In the genomic region with DNA sequence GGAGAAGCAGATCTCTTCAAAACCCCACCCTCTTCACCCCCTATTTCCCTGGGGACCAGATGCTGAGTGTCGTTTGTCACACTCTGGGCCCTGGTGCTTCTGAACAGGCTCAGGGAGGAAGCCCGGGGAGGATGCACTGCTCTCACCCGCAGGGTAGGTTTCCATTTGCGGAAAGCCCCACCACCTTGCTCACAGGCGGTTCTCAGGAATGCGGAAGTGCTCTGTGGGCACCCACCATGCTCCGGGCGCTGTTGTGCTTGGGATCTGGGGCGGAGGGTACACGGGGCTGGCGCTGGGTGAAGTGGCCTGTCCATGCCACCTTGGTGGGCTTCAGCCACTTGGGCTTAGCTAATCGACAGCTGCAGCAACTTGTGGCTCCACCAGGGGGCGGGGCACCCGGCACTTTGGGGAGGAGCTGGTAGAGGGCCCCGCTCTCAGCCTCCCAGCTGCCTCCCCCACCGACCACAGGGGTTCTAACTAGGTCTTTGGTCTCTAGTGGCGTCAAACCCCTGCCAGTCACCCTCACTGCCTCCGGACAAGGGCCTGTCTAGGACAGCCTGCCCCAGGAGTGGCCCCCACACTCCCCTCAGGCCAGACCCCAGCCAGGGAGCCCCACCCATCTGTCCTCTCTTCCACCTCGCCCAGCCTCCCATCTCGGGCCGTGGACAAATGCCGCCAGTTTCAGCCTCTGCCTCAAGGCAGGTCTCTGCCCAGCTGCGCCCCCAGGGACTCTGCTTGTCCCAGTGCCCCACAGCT, we compare ENCODE assay signal across 8 cellular contexts. TPM values are rescaled to one million over a fixed set of nuclear protein-coding genes. Genes with fewer than 3 reads are reported as not detected.
DNase-seq lines count a peak whose midpoint lies in the region; ATAC-seq and TF ChIP-seq lines count a peak whose summit lies in the region.

No MANE protein-coding gene starts in this region.

- H3K9me3 Mint-ChIP-seq in activated T-helper 1 cell treated with anti-CD3 and anti-CD28 coated beads, Interleukin-12 subunit alpha, Interleukin-12 subunit beta, Interleukin-2, Interleukin-4 antibody, amounts not matched to agents 30 ng/mL and 10 ng/mL and 1 ng/mL, durations not matched to agents 14 hours and 24 hours and 36 hours = no peaks in the 10 kb centered on the region

- peak overlapping the region; percentile 98 for H3K27ac Mint-ChIP-seq in activated T-helper 1 cell treated with anti-CD3 and anti-CD28 coated beads, Interleukin-12 subunit alpha, Interleukin-12 subunit beta, Interleukin-2, Interleukin-4 antibody, amounts not matched to agents 30 ng/mL and 10 ng/mL and 1 ng/mL, durations not matched to agents 14 hours and 24 hours and 36 hours

- peak in 1 of 2 donors; percentile 17 for TF ChIP-seq POLR2A in Peyer's patch (IDR thresholded peaks at IDR 0.05)

- H3K9me3 ChIP-seq in BE2C (no peaks in the 10 kb centered on the region), Peyer's patch (no peaks in the 10 kb centered on the region)

- peaks cover 26% of the 10 kb centered on the region for H3K36me3 Mint-ChIP-seq in activated T-helper 1 cell treated with anti-CD3 and anti-CD28 coated beads, Interleukin-12 subunit alpha, Interleukin-12 subunit beta, Interleukin-2, Interleukin-4 antibody, amounts not matched to agents 30 ng/mL and 10 ng/mL and 1 ng/mL, durations not matched to agents 14 hours and 24 hours and 36 hours (ENCODE audit: low read depth)

- H3K4me1 Mint-ChIP-seq in activated T-helper 1 cell treated with anti-CD3 and anti-CD28 coated beads, Interleukin-12 subunit alpha, Interleukin-12 subunit beta, Interleukin-2, Interleukin-4 antibody, amounts not matched to agents 30 ng/mL and 10 ng/mL and 1 ng/mL, durations not matched to agents 14 hours and 24 hours and 36 hours (ENCODE audit: low read depth) = peaks cover 29% of the 10 kb centered on the region

- WGBS in urinary bladder = 10% methylated on average over 23 of the region's 23 CpGs

- peak overlapping the region; percentile 79 for H3K4me3 Mint-ChIP-seq in activated T-helper 1 cell treated with anti-CD3 and anti-CD28 coated beads, Interleukin-12 subunit alpha, Interleukin-12 subunit beta, Interleukin-2, Interleukin-4 antibody, amounts not matched to agents 30 ng/mL and 10 ng/mL and 1 ng/mL, durations not matched to agents 14 hours and 24 hours and 36 hours

- peak overlapping the region; percentile 19 for H3K9ac ChIP-seq in rectal smooth muscle tissue (ENCODE audit: low read length)

- no peaks in the 10 kb centered on the region for H3K27me3 ChIP-seq in BE2C
- H3K27me3 ChIP-seq in Peyer's patch = peaks cover 0 to 5% of the 10 kb centered on the region in 2 donors
- H3K27me3 ChIP-seq in rectal smooth muscle tissue (ENCODE audit: control insufficient read depth, insufficient read depth, low read length) = peaks cover 3% of the 10 kb centered on the region

- TF ChIP-seq CTCF in BE2C (IDR thresholded peaks at IDR 0.05; ENCODE audit: low read depth, low read length) (peak; percentile 76), Peyer's patch (IDR thresholded peaks at IDR 0.05) (peak in 5 of 6 experiments; percentile 49 to 73 (median 56))

- DNase-seq in BE2C (peak; percentile 82), Peyer's patch (peak; percentile 73 to 93 (median 87)), germinal center (ENCODE audit: low spot score) (peak; percentile 88)
- peak; percentile 86 for DNase-seq in activated T-helper 1 cell treated with anti-CD3 and anti-CD28 coated beads, Interleukin-12 subunit alpha, Interleukin-12 subunit beta, Interleukin-2, Interleukin-4 antibody, amounts not matched to agents 30 ng/mL and 10 ng/mL and 1 ng/mL, durations not matched to agents 14 hours and 24 hours and 36 hours (ENCODE audit: low spot score)

- H3K27ac ChIP-seq in Peyer's patch (peak overlapping the region; percentile 70 to 91 (median 82)), rectal smooth muscle tissue (ENCODE audit: low read depth, low read length) (no peak overlapping the region), urinary bladder (ENCODE audit: low read depth) (no peak overlapping the region)

- H3K4me1 ChIP-seq in BE2C = no peaks in the 10 kb centered on the region
- peaks cover 0 to 16% (median 10%) of the 10 kb centered on the region in 4 donors for H3K4me1 ChIP-seq in Peyer's patch
- H3K4me1 ChIP-seq in rectal smooth muscle tissue (ENCODE audit: control insufficient read depth, insufficient read depth, low read length) = no peaks in the 10 kb centered on the region
- H3K4me1 ChIP-seq in urinary bladder (ENCODE audit: insufficient read depth) = no peaks in the 10 kb centered on the region

- H3K4me3 ChIP-seq in BE2C (ENCODE audit: low read depth, low read length) (no peak overlapping the region), Peyer's patch (peak overlapping the region; percentile 22 to 52 (median 44)), rectal smooth muscle tissue (ENCODE audit: low read length) (peak overlapping the region; percentile 69), urinary bladder (ENCODE audit: low read depth, low read length) (peak overlapping the region; percentile 6)

- H3K36me3 ChIP-seq in BE2C (peaks cover 25% of the 10 kb centered on the region), Peyer's patch (peaks cover 0 to 37% (median 0%) of the 10 kb centered on the region in 3 donors), rectal smooth muscle tissue (ENCODE audit: control insufficient read depth, insufficient read depth, low read length) (peaks cover 21% of the 10 kb centered on the region), urinary bladder (ENCODE audit: insufficient read depth) (no peaks in the 10 kb centered on the region)

- no peaks in the 10 kb centered on the region for H3K27me3 Mint-ChIP-seq in activated T-helper 1 cell treated with anti-CD3 and anti-CD28 coated beads, Interleukin-12 subunit alpha, Interleukin-12 subunit beta, Interleukin-2, Interleukin-4 antibody, amounts not matched to agents 30 ng/mL and 10 ng/mL and 1 ng/mL, durations not matched to agents 14 hours and 24 hours and 36 hours (ENCODE audit: insufficient read depth)

- intact Hi-C loops in activated T-helper 1 cell treated with anti-CD3 and anti-CD28 coated beads, Interleukin-12 subunit alpha, Interleukin-12 subunit beta, Interleukin-2, Interleukin-4 antibody, amounts not matched to agents 30 ng/mL and 10 ng/mL and 1 ng/mL, durations not matched to agents 14 hours and 24 hours and 36 hours (cut with micrococcal nuclease) = loop anchor here (1.0 kb wide), 4 partner anchors 8 to 261 kb away; a partner anchor contains a TSS

- ATAC-seq in GM18873 (IDR thresholded peaks at IDR 0.05; ENCODE audit: low FRiP score, unreplicated experiment) (peak; percentile 60), HG03135 (IDR thresholded peaks at IDR 0.05; ENCODE audit: unreplicated experiment) (peak; percentile 65)

RNA-seq across cellular contexts. Expression of a gene that starts 7.4 kb away (rescaled TPM):
- 1,032 TPM for polyA plus RNA-seq in BE2C (2012; ENCODE audit: insufficient read depth, insufficient read length, low read depth)
- 100 to 1,000 TPM; 297 to 532 (median 329) TPM for total RNA-seq in Peyer's patch
- 289 and 303 TPM in 2 replicates for total RNA-seq in activated T-helper 1 cell treated with anti-CD3 and anti-CD28 coated beads, Interleukin-12 subunit alpha, Interleukin-12 subunit beta, Interleukin-2, Interleukin-4 antibody, amounts not matched to agents 30 ng/mL and 10 ng/mL and 1 ng/mL, durations not matched to agents 14 hours and 24 hours and 36 hours
- 103 TPM for total RNA-seq in urinary bladder
- 161 TPM for polyA plus RNA-seq in urinary bladder

RNA-seq across cellular contexts. Expression of a gene that starts 15.6 kb away (rescaled TPM):
- 1.2 TPM for polyA plus RNA-seq in BE2C (2012; ENCODE audit: insufficient read depth, insufficient read length, low read depth)
- 10 to 100 TPM in 3 of 4 donors, 1 to 10 TPM in 1; 5.0 to 64.1 (median 45.4) TPM for total RNA-seq in Peyer's patch
- 18.5 and 19.9 TPM in 2 replicates for total RNA-seq in activated T-helper 1 cell treated with anti-CD3 and anti-CD28 coated beads, Interleukin-12 subunit alpha, Interleukin-12 subunit beta, Interleukin-2, Interleukin-4 antibody, amounts not matched to agents 30 ng/mL and 10 ng/mL and 1 ng/mL, durations not matched to agents 14 hours and 24 hours and 36 hours
- total RNA-seq in urinary bladder = 3.0 TPM
- 5.8 TPM for polyA plus RNA-seq in urinary bladder

RNA-seq across cellular contexts. Expression of a gene that starts 25.4 kb away (rescaled TPM):
- not detected for polyA plus RNA-seq in BE2C (2012; ENCODE audit: insufficient read depth, insufficient read length, low read depth)
- total RNA-seq in Peyer's patch (10 to 100 TPM in 3 of 4 donors, not detected in 1; 16.9 to 82.5 (median 64.1) TPM), urinary bladder (not detected)
- not detected in 2 replicates for total RNA-seq in activated T-helper 1 cell treated with anti-CD3 and anti-CD28 coated beads, Interleukin-12 subunit alpha, Interleukin-12 subunit beta, Interleukin-2, Interleukin-4 antibody, amounts not matched to agents 30 ng/mL and 10 ng/mL and 1 ng/mL, durations not matched to agents 14 hours and 24 hours and 36 hours
- not detected for polyA plus RNA-seq in urinary bladder

RNA-seq across cellular contexts. Expression of a gene that starts 30.5 kb away (rescaled TPM):
- 1,067 TPM for polyA plus RNA-seq in BE2C (2012; ENCODE audit: insufficient read depth, insufficient read length, low read depth)
- 100 to 1,000 TPM; 237 to 451 (median 419) TPM for total RNA-seq in Peyer's patch
- total RNA-seq in activated T-helper 1 cell treated with anti-CD3 and anti-CD28 coated beads, Interleukin-12 subunit alpha, Interleukin-12 subunit beta, Interleukin-2, Interleukin-4 antibody, amounts not matched to agents 30 ng/mL and 10 ng/mL and 1 ng/mL, durations not matched to agents 14 hours and 24 hours and 36 hours = 278 and 289 TPM in 2 replicates
- total RNA-seq in urinary bladder = 299 TPM
- 679 TPM for polyA plus RNA-seq in urinary bladder

RNA-seq across cellular contexts. Expression of a gene that starts 36.4 kb away (rescaled TPM):
- polyA plus RNA-seq in BE2C (2012; ENCODE audit: insufficient read depth, insufficient read length, low read depth) = not detected
- 100 to 1,000 TPM in 2 of 4 donors, 10 to 100 TPM in 2; 12.4 to 176 (median 105) TPM for total RNA-seq in Peyer's patch
- total RNA-seq in activated T-helper 1 cell treated with anti-CD3 and anti-CD28 coated beads, Interleukin-12 subunit alpha, Interleukin-12 subunit beta, Interleukin-2, Interleukin-4 antibody, amounts not matched to agents 30 ng/mL and 10 ng/mL and 1 ng/mL, durations not matched to agents 14 hours and 24 hours and 36 hours = 0.32 TPM in 1 of 2 replicates, not detected in the other
- total RNA-seq in urinary bladder = not detected
- polyA plus RNA-seq in urinary bladder = not detected

Comparison
In these comparisons a context has a peak if more than half of its experiments do, and no peak if none do; other contexts are left out.
1. H3K27ac ChIP-seq: peak in Peyer's patch (4 of 4); none in rectal smooth muscle tissue (single experiment) and urinary bladder (single experiment).
2. Peak in every context shown above with its lines, with median percentiles within 50 percentile points of each other: DNase-seq.